9 cellular contexts compared by ENCODE assay signal in the genomic region with DNA sequence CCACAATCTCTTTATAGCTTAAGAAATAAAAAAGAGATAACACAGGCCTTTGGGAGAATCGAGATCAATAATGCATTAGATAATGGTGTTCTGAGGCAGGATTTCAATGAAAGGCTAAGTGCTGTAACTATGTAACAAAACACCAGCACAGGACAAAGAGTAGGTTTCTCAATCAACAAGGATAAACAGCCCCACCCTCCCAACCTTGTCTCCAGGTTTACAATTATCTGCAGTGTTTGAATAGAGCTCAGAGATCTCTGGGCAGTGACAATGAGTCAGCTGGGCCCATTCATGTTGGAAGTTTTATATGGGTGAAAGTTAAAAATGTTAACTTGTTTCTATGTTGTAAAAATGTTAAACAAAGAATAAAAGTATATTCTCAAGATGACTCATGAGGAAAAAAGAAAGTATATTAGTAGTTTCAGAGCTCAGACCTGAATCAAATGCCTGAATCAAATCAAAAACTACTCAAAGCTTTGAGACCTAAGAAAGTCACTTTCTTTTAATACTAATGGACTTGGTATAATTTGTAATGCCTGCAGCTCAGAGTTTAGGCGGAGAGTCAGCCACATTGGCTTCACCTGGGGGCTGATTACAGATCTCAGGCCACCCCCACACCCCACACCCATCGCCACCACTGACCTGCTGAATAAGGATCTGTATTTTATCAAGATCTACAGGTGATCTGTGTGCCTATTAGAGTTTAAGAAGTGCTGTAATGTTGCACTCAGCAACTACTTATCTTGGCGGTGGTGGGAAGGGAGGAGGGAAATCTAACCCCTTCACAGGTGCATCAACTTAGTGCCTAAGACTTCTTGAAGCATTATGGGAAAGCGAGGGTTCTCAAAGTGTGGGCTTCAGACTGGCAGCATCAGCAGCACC. TPM values are rescaled to one million over a fixed set of nuclear protein-coding genes. Genes with fewer than 3 reads are reported as not detected.
A peak's percentile ranks its signal among the peaks of the same experiment; 100 is the strongest.
DNase-seq lines count a peak whose midpoint lies in the region; ATAC-seq and TF ChIP-seq lines count a peak whose summit lies in the region.
"Had no signal": no experiment of that assay in that cellular context is flagged by ENCODE, and none has a peak within 500 bp of the region (broad histone marks: within the 10 kb centered on the region; RNA-seq: fewer than 3 reads in every experiment).

No MANE protein-coding gene starts in this region.

- DNase-seq in A172 (ENCODE audit: low spot score) (peak; percentile 56), H4 (ENCODE audit: low spot score) (peak; percentile 21), foreskin fibroblast (peak; percentile 40 to 64), tibial nerve (ENCODE audit: low spot score in 2 of 2) (no peak), SHP77 treated with DMSO at 0.1 percent for 48 hours (lab: John Stamatoyannopoulos, UW) (no peak)

- peak overlapping the region; percentile 38; the same call in 1 of the 2 replicates for H3K4me3 ChIP-seq in OCI-LY3 (ENCODE audit: low read length)
- H3K4me3 ChIP-seq in foreskin fibroblast (ENCODE audit: low read depth in 1 of 2, low read length in 2 of 2): no peak overlapping the region
- H3K4me3 ChIP-seq in tibial nerve: no peak overlapping the region

- 0 out of 2 replicates have a peak overlapping the region, but pooled peaks have one; percentile 27 for H2AFZ ChIP-seq in OCI-LY3 (ENCODE audit: low read depth, low read length)

- H3K9me3 ChIP-seq in OCI-LY3 (ENCODE audit: insufficient read depth, low read length): no peaks in the 10 kb centered on the region
- H3K9me3 ChIP-seq in tibial nerve: no peaks in the 10 kb centered on the region

- peak overlapping the region; percentile 71 for H3K4me2 ChIP-seq in OCI-LY3 (ENCODE audit: low read length)

- peak overlapping the region; percentile 28; the same call in 1 of the 2 replicates for H3K9ac ChIP-seq in OCI-LY3 (ENCODE audit: low read length)

- H3K79me2 ChIP-seq in OCI-LY3 (ENCODE audit: low read length): no peaks in the 10 kb centered on the region

- TF ChIP-seq POLR2A in tibial nerve (IDR thresholded peaks at IDR 0.05): no peak

- TF ChIP-seq EP300 in tibial nerve (IDR thresholded peaks at IDR 0.05): no peak

- peak overlapping the region; percentile 71 for H3K27ac ChIP-seq in OCI-LY3 (ENCODE audit: low read length)
- H3K27ac ChIP-seq in tibial nerve: peak overlapping the region in 1 of 4 donors; percentile 27

- no peak for ATAC-seq in HG02759 (IDR thresholded peaks at IDR 0.05; ENCODE audit: unreplicated experiment)
- ATAC-seq in HG03135 (IDR thresholded peaks at IDR 0.05; ENCODE audit: unreplicated experiment): no peak

- H3K4me1 ChIP-seq in OCI-LY3 (ENCODE audit: low read length) (peaks cover 22% of the 10 kb centered on the region), tibial nerve (no peaks in the 10 kb centered on the region)

- H3K36me3 ChIP-seq in OCI-LY3 (replicated peaks; ENCODE audit: low read depth, low read length): peaks cover 8% of the 10 kb centered on the region
- no peaks in the 10 kb centered on the region for H3K36me3 ChIP-seq in tibial nerve

- TF ChIP-seq CTCF in OCI-LY3 (IDR thresholded peaks at IDR 0.05; ENCODE audit: low read depth, low read length): no peak
- no peak for TF ChIP-seq CTCF in foreskin fibroblast (IDR thresholded peaks at IDR 0.05; ENCODE audit: low read depth, low read length)
- no peak for TF ChIP-seq CTCF in tibial nerve (IDR thresholded peaks at IDR 0.05)

- peaks cover 7% of the 10 kb centered on the region for H3K27me3 ChIP-seq in OCI-LY3 (ENCODE audit: low read depth, low read length)
- H3K27me3 ChIP-seq in tibial nerve: no peaks in the 10 kb centered on the region

- no peaks in the 10 kb centered on the region for H4K20me1 ChIP-seq in OCI-LY3 (ENCODE audit: insufficient read depth, low read length)

- WGBS in tibial nerve, 2 donors: 89 to 97% methylated on average over 5 of the region's 5 CpGs

RNA-seq across cellular contexts. Expression of gene KRT20, which starts 17.2 kb away (rescaled TPM):
- total RNA-seq in A172 (2014; rRNA removed; shearing (Covaris generic)): not detected in 2 replicates
- not detected in 2 replicates for total RNA-seq in H4 (2014; rRNA removed; shearing (Covaris generic))
- not detected for total RNA-seq in tibial nerve
- total RNA-seq: progenitor cell of endocrine pancreas had no signal

RNA-seq across cellular contexts. Expression of gene KRT12, which starts 35.2 kb away (rescaled TPM):
- total RNA-seq in A172 (2014; rRNA removed; shearing (Covaris generic)): not detected in 2 replicates
- not detected in 2 replicates for total RNA-seq in H4 (2014; rRNA removed; shearing (Covaris generic))
- not detected for total RNA-seq in tibial nerve
- total RNA-seq: progenitor cell of endocrine pancreas had no signal

RNA-seq across cellular contexts. Expression of gene KRT23, which starts 35.2 kb away (rescaled TPM):
- total RNA-seq in A172 (2014; rRNA removed; shearing (Covaris generic)): not detected in 2 replicates
- not detected in 2 replicates for total RNA-seq in H4 (2014; rRNA removed; shearing (Covaris generic))
- total RNA-seq in tibial nerve: not detected

Comparison
In these comparisons a context has a peak if more than half of its experiments do, and no peak if none do; other contexts are left out.
1. DNase-seq: peak in A172 (single experiment), H4 (single experiment) and foreskin fibroblast (2 of 2); none in tibial nerve (0 of 2) and SHP77 treated with DMSO at 0.1 percent for 48 hours (single experiment).